In genomic region chr11:363948-364761, GRCh38 we compare ENCODE assay signal across 1 cellular context.
TF ChIP-seq lines count a peak whose summit lies in the region.

No MANE protein-coding gene starts in this region.

TF ChIP-seq in IMR-90, 13 proteins besides CTCF, POLR2A, EP300 and RAD21 (continued from another document):
- TF ChIP-seq SMC3 (IDR thresholded peaks at IDR 0.05; ENCODE audit: low read depth, low read length), result no peak
- no peak for TF ChIP-seq RFX5 (IDR thresholded peaks at IDR 0.05; ENCODE audit: low read depth, low read length)
- no peak for TF ChIP-seq USF2 (IDR thresholded peaks at IDR 0.05; ENCODE audit: low read depth, low read length)
- no peak for TF ChIP-seq ELK1 (IDR thresholded peaks at IDR 0.05; ENCODE audit: borderline replicate concordance, low read depth, low read length)
- TF ChIP-seq MAFK (IDR thresholded peaks at IDR 0.05; ENCODE audit: low read depth, low read length), result no peak
- no peak for TF ChIP-seq MXI1 (IDR thresholded peaks at IDR 0.05; ENCODE audit: borderline replicate concordance, low read depth, low read length)
- TF ChIP-seq CHD1 (IDR thresholded peaks at IDR 0.05; ENCODE audit: low read depth, low read length), result no peak
- TF ChIP-seq FOS (IDR thresholded peaks at IDR 0.05; ENCODE audit: low read depth, low read length), result no peak
- TF ChIP-seq BHLHE40 (IDR thresholded peaks at IDR 0.05; ENCODE audit: low read depth, low read length), result no peak
- no peak for TF ChIP-seq RCOR1 (IDR thresholded peaks at IDR 0.05; ENCODE audit: insufficient replicate concordance, low read length)
- no peak for TF ChIP-seq CEBPB (IDR thresholded peaks at IDR 0.05; ENCODE audit: low read depth, low read length)
